In the genomic region with DNA sequence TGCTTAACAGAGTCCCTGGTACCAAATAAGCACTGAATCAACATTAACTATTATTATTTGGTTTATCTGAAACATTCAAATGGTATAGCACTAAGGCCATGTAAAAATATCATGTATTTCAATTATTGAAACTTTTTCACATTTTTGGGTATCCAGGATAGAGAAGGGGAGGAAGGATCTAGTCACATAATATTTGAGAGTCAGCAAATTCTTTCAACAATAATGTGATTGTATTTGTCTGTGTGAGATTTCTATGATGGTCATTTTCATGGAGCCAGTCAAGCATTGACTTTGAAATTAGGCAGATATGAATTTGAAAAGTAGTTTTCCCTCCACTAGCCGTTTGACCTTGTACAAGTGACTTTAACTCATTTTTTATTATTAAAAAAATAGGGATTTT, we compare ENCODE assay signal across 4 cellular contexts.
A peak's percentile ranks its signal among the peaks of the same experiment; 100 is the strongest.
TF ChIP-seq lines count a peak whose summit lies in the region.

No MANE protein-coding gene starts in this region.

TF ChIP-seq in HepG2, 621 proteins besides CTCF, POLR2A, EP300 and RAD21:
- TF ChIP-seq, protein P1, sequence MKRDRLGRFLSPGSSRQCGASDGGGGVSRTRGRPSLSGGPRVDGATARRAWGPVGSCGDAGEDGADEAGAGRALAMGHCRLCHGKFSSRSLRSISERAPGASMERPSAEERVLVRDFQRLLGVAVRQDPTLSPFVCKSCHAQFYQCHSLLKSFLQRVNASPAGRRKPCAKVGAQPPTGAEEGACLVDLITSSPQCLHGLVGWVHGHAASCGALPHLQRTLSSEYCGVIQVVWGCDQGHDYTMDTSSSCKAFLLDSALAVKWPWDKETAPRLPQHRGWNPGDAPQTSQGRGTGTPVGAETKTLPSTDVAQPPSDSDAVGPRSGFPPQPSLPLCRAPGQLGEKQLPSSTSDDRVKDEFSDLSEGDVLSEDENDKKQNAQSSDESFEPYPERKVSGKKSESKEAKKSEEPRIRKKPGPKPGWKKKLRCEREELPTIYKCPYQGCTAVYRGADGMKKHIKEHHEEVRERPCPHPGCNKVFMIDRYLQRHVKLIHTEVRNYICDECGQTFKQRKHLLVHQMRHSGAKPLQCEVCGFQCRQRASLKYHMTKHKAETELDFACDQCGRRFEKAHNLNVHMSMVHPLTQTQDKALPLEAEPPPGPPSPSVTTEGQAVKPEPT (CRISPR knock-in tag; IDR thresholded peaks at IDR 0.05; ENCODE audit: low read depth): no peak
- TF ChIP-seq ZNF460 (CRISPR knock-in tag; IDR thresholded peaks at IDR 0.05; ENCODE audit: borderline replicate concordance) (no peak), ZSCAN12 (CRISPR knock-in tag; IDR thresholded peaks at IDR 0.05) (no peak), ZNF329 (CRISPR knock-in tag; IDR thresholded peaks at IDR 0.05; ENCODE audit: low read depth) (no peak), MAFF (IDR thresholded peaks at IDR 0.05; ENCODE audit: low read depth, low read length) (peak; percentile 81), SKI (IDR thresholded peaks at IDR 0.05; ENCODE audit: partially characterized antibody) (no peak), ZNF563 (CRISPR knock-in tag; IDR thresholded peaks at IDR 0.05) (no peak), MAFK (conservative IDR thresholded peaks at IDR 0.05 in 1 of 2, IDR thresholded peaks at IDR 0.05 in 1 of 2; ENCODE audit: low read length in 2 of 2) (peak; percentile 84 to 86; a peak in 3 of 4 replicates)
- TF ChIP-seq, protein P2, sequence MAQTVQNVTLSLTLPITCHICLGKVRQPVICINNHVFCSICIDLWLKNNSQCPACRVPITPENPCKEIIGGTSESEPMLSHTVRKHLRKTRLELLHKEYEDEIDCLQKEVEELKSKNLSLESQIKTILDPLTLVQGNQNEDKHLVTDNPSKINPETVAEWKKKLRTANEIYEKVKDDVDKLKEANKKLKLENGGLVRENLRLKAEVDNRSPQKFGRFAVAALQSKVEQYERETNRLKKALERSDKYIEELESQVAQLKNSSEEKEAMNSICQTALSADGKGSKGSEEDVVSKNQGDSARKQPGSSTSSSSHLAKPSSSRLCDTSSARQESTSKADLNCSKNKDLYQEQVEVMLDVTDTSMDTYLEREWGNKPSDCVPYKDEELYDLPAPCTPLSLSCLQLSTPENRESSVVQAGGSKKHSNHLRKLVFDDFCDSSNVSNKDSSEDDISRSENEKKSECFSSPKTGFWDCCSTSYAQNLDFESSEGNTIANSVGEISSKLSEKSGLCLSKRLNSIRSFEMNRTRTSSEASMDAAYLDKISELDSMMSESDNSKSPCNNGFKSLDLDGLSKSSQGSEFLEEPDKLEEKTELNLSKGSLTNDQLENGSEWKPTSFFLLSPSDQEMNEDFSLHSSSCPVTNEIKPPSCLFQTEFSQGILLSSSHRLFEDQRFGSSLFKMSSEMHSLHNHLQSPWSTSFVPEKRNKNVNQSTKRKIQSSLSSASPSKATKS (CRISPR knock-in tag; IDR thresholded peaks at IDR 0.05): no peak

TF ChIP-seq in A549, 52 proteins besides CTCF, POLR2A, EP300 and RAD21:
- TF ChIP-seq RCOR1 (IDR thresholded peaks at IDR 0.05; ENCODE audit: low read depth, low read length): no peak
- no peak for TF ChIP-seq TP53 (CRISPR knock-in tag; IDR thresholded peaks at IDR 0.05)
- TF ChIP-seq MYC (IDR thresholded peaks at IDR 0.05; ENCODE audit: borderline replicate concordance, low read length): no peak
- peak; percentile 65 for TF ChIP-seq MAFK (IDR thresholded peaks at IDR 0.05; ENCODE audit: partially characterized antibody)

TF ChIP-seq in IMR-90, 13 proteins besides CTCF, POLR2A, EP300 and RAD21:
- no peak for TF ChIP-seq BHLHE40 (IDR thresholded peaks at IDR 0.05; ENCODE audit: low read depth, low read length)
- peak; percentile 60 for TF ChIP-seq MAFK (IDR thresholded peaks at IDR 0.05; ENCODE audit: low read depth, low read length)
- TF ChIP-seq, protein P3, sequence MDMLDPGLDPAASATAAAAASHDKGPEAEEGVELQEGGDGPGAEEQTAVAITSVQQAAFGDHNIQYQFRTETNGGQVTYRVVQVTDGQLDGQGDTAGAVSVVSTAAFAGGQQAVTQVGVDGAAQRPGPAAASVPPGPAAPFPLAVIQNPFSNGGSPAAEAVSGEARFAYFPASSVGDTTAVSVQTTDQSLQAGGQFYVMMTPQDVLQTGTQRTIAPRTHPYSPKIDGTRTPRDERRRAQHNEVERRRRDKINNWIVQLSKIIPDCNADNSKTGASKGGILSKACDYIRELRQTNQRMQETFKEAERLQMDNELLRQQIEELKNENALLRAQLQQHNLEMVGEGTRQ (IDR thresholded peaks at IDR 0.05; ENCODE audit: low read depth, low read length): no peak
- TF ChIP-seq RFX5 (IDR thresholded peaks at IDR 0.05; ENCODE audit: low read depth, low read length): no peak

TF ChIP-seq in K562, 482 proteins besides CTCF, POLR2A, EP300 and RAD21:
- TF ChIP-seq, protein P4, sequence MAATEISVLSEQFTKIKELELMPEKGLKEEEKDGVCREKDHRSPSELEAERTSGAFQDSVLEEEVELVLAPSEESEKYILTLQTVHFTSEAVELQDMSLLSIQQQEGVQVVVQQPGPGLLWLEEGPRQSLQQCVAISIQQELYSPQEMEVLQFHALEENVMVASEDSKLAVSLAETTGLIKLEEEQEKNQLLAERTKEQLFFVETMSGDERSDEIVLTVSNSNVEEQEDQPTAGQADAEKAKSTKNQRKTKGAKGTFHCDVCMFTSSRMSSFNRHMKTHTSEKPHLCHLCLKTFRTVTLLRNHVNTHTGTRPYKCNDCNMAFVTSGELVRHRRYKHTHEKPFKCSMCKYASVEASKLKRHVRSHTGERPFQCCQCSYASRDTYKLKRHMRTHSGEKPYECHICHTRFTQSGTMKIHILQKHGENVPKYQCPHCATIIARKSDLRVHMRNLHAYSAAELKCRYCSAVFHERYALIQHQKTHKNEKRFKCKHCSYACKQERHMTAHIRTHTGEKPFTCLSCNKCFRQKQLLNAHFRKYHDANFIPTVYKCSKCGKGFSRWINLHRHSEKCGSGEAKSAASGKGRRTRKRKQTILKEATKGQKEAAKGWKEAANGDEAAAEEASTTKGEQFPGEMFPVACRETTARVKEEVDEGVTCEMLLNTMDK (IDR thresholded peaks at IDR 0.05; ENCODE audit: borderline replicate concordance, insufficient read depth, low read depth, low read length, poor library complexity, severe bottlenecking): no peak
- no peak for TF ChIP-seq ZNF347 (CRISPR knock-in tag; IDR thresholded peaks at IDR 0.05; ENCODE audit: low read depth)
- no peak for TF ChIP-seq CBX8 (IDR thresholded peaks at IDR 0.05; ENCODE audit: borderline replicate concordance, extremely low read depth, low read depth, low read length, poor library complexity, severe bottlenecking)
- no peak for TF ChIP-seq TCF3 (CRISPR knock-in tag; IDR thresholded peaks at IDR 0.05)
- TF ChIP-seq GMEB1 (CRISPR knock-in tag; IDR thresholded peaks at IDR 0.05): no peak
- TF ChIP-seq ZNF316 (IDR thresholded peaks at IDR 0.05): peak; percentile 65; the same call in 1 of the 2 replicates
- peak; percentile 23; the same call in 1 of the 2 replicates for TF ChIP-seq MAFF (IDR thresholded peaks at IDR 0.05; ENCODE audit: low read length)
- TF ChIP-seq, protein P5, sequence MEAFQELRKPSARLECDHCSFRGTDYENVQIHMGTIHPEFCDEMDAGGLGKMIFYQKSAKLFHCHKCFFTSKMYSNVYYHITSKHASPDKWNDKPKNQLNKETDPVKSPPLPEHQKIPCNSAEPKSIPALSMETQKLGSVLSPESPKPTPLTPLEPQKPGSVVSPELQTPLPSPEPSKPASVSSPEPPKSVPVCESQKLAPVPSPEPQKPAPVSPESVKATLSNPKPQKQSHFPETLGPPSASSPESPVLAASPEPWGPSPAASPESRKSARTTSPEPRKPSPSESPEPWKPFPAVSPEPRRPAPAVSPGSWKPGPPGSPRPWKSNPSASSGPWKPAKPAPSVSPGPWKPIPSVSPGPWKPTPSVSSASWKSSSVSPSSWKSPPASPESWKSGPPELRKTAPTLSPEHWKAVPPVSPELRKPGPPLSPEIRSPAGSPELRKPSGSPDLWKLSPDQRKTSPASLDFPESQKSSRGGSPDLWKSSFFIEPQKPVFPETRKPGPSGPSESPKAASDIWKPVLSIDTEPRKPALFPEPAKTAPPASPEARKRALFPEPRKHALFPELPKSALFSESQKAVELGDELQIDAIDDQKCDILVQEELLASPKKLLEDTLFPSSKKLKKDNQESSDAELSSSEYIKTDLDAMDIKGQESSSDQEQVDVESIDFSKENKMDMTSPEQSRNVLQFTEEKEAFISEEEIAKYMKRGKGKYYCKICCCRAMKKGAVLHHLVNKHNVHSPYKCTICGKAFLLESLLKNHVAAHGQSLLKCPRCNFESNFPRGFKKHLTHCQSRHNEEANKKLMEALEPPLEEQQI (IDR thresholded peaks at IDR 0.05): no peak
- peak; percentile 46 for TF ChIP-seq MAFG (tag; conservative IDR thresholded peaks at IDR 0.05)
- TF ChIP-seq RBM15 (IDR thresholded peaks at IDR 0.05; ENCODE audit: insufficient read depth, low read length): no peak
- peak; percentile 33; the same call in 1 of the 2 replicates for TF ChIP-seq C11orf30 (IDR thresholded peaks at IDR 0.05; ENCODE audit: low read depth)
- TF ChIP-seq NEUROD1 (IDR thresholded peaks at IDR 0.05; ENCODE audit: borderline replicate concordance, low read depth, low read length, partially characterized antibody): no peak
- TF ChIP-seq ARID4B (CRISPR knock-in tag; IDR thresholded peaks at IDR 0.05): no peak
- no peak for TF ChIP-seq TRIM28 (IDR thresholded peaks at IDR 0.05)
- TF ChIP-seq BRD9 (IDR thresholded peaks at IDR 0.05; ENCODE audit: low read depth, partially characterized antibody): no peak
- TF ChIP-seq BCOR (IDR thresholded peaks at IDR 0.05): no peak
- no peak for TF ChIP-seq CHD1 (IDR thresholded peaks at IDR 0.05; ENCODE audit: low read length)
- no peak for TF ChIP-seq ZNF785 (CRISPR knock-in tag; IDR thresholded peaks at IDR 0.05)
